31 cellular contexts compared by ENCODE assay signal in genomic region chr3:118228151-118228550, GRCh38.
"Had no signal": no experiment of that assay in that cellular context is flagged by ENCODE, and none has a peak within 500 bp of the region (broad histone marks: within the 10 kb centered on the region; RNA-seq: fewer than 3 reads in every experiment).

No MANE protein-coding gene starts in this region.

- ATAC-seq: left colon; left lung; lower lobe of right lung; natural killer cell; right lobe of liver; stimulated activated naive B cell treated with anti-CD40 and anti-IgM and Interleukin-4, amounts not matched to agents 10 μg/mL and 1 μg/mL and 100 μg/mL, for 72 hours; stimulated activated naive CD8-positive, alpha-beta T cell treated with anti-CD3 and anti-CD28 coated beads, Interleukin-15, Interleukin-2, amounts not matched to agents 100 U/mL and 50 U/mL, for 24 hours had no signal

- H3K4me3 Mint-ChIP-seq: immature natural killer cell; mesothelial cell of epicardium; naive B cell; natural killer cell; nephron progenitor cell; stimulated activated naive B cell treated with anti-CD40 and anti-IgM and Interleukin-4, amounts not matched to agents 10 μg/mL and 1 μg/mL and 100 μg/mL, for 72 hours had no signal

- H3K9ac ChIP-seq: neural progenitor cell, parathyroid adenoma had no signal

- H3K36me3 ChIP-seq: left lung, lower lobe of right lung, neural progenitor cell, neutrophil, right atrium auricular region, right lobe of liver, stomach, thyroid gland, transverse colon, upper lobe of left lung, vagina had no signal

- H2AFZ ChIP-seq: neural progenitor cell, parathyroid adenoma had no signal

- H3K9me3 ChIP-seq: lower lobe of right lung, neutrophil, right atrium auricular region, right lobe of liver, stomach, testis, thyroid gland, transverse colon, upper lobe of left lung, vagina had no signal

- H3K4me1 ChIP-seq: left lung, lower lobe of right lung, neural progenitor cell, parathyroid adenoma, right atrium auricular region, right lobe of liver, stomach, testis, thyroid gland, transverse colon, upper lobe of left lung, vagina had no signal

- DNase-seq: hypothalamus; immature natural killer cell; kidney; left colon; left lung; lower lobe of right lung; mesendoderm; naive B cell; natural killer cell; nephron progenitor cell; occipital lobe; right lobe of liver; stimulated activated CD4-positive, alpha-beta T cell treated with anti-CD3 and anti-CD28 coated beads, Interleukin-1b, Interleukin-23, amount 100 ng/mL, for 48 hours; stimulated activated CD4-positive, alpha-beta T cell treated with anti-CD3 and anti-CD28 coated beads, Interleukin-2, amount 100 ng/mL, for 48 hours; stimulated activated CD4-positive, alpha-beta T cell treated with anti-CD3 and anti-CD28 coated beads, Interleukin-4, amount 100 ng/mL, for 4 hours; stimulated activated CD8-positive, alpha-beta memory T cell treated with anti-CD3 and anti-CD28 coated beads, Interleukin-4, amount 100 ng/mL, for 48 hours; stimulated activated naive B cell treated with anti-CD40 and anti-IgM and Interleukin-4, amounts not matched to agents 10 μg/mL and 1 μg/mL and 100 μg/mL, for 72 hours; stimulated activated naive CD8-positive, alpha-beta T cell treated with anti-CD3 and anti-CD28 coated beads, Interleukin-15, Interleukin-2, amounts not matched to agents 100 U/mL and 50 U/mL, for 24 hours; stomach; testis; thyroid gland; transverse colon; upper lobe of left lung had no signal

- H3K27me3 ChIP-seq: left lung, neural progenitor cell, neutrophil, right atrium auricular region, right lobe of liver, stomach, testis, thyroid gland, transverse colon, upper lobe of left lung, vagina had no signal

- H3K4me1 Mint-ChIP-seq: immature natural killer cell; mesothelial cell of epicardium; naive B cell; natural killer cell; nephron progenitor cell; neural progenitor cell; stimulated activated naive B cell treated with anti-CD40 and anti-IgM and Interleukin-4, amounts not matched to agents 10 μg/mL and 1 μg/mL and 100 μg/mL, for 72 hours had no signal

- H3K27ac ChIP-seq: left lung, lower lobe of right lung, neural progenitor cell, neutrophil, parathyroid adenoma, right atrium auricular region, right lobe of liver, stomach, testis, thyroid gland, transverse colon, upper lobe of left lung, vagina had no signal

- H3K9me3 Mint-ChIP-seq: nephron progenitor cell, neural progenitor cell had no signal

- H3K27me3 Mint-ChIP-seq: naive B cell; progenitor cell of endocrine pancreas; stimulated activated naive B cell treated with anti-CD40 and anti-IgM and Interleukin-4, amounts not matched to agents 10 μg/mL and 1 μg/mL and 100 μg/mL, for 72 hours had no signal

- H3K27ac Mint-ChIP-seq: immature natural killer cell; mesothelial cell of epicardium; naive B cell; natural killer cell; nephron progenitor cell; neural progenitor cell; progenitor cell of endocrine pancreas; stimulated activated naive B cell treated with anti-CD40 and anti-IgM and Interleukin-4, amounts not matched to agents 10 μg/mL and 1 μg/mL and 100 μg/mL, for 72 hours had no signal

- H3K36me3 Mint-ChIP-seq: immature natural killer cell; mesothelial cell of epicardium; naive B cell; neural progenitor cell; stimulated activated naive B cell treated with anti-CD40 and anti-IgM and Interleukin-4, amounts not matched to agents 10 μg/mL and 1 μg/mL and 100 μg/mL, for 72 hours had no signal

- H3K4me2 ChIP-seq: neural progenitor cell, smooth muscle cell had no signal

- H3K79me2 ChIP-seq: parathyroid adenoma had no signal

- FAIRE-seq: kidney had no signal

- H3K4me3 ChIP-seq: left lung, lower lobe of right lung, neural progenitor cell, right atrium auricular region, right lobe of liver, smooth muscle cell, stomach, testis, thyroid gland, transverse colon, upper lobe of left lung, vagina had no signal
